15 cellular contexts compared by ENCODE assay signal in the genomic region with DNA sequence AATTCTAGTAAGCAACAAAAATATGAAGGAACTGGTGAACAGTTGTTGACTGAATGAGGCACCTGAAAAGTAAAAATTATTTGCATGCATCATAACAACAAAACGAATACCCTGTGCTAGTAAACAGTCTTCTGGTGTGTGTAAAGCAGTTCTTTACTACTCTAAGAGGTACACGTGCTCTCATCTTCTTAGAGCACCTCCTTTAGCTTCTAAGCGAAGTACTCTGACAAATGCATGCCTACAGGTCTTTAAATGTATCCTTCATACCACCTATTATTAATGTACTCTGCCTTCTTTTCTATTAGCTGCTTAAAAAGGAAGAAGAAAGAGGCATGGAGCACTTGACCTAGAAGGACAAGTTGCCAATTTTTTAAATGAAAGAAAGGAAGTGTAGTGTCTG. TPM values are rescaled to one million over a fixed set of nuclear protein-coding genes. Genes with fewer than 3 reads are reported as not detected.
"Had no signal": no experiment of that assay in that cellular context is flagged by ENCODE, and none has a peak within 500 bp of the region (broad histone marks: within the 10 kb centered on the region; RNA-seq: fewer than 3 reads in every experiment).

No MANE protein-coding gene starts in this region.

- H3K27me3 Mint-ChIP-seq: activated B cell treated with CpG ODN at 0.5 μM for 24 hours; activated CD4-positive, alpha-beta T cell treated with anti-CD3 and anti-CD28 coated beads, Interleukin-2, amount 10 ng/mL, durations not matched to agents 7 days and 5 days; activated CD8-positive, alpha-beta memory T cell treated with anti-CD3 and anti-CD28 coated beads, Interleukin-2, amount 10 ng/mL, durations not matched to agents 7 days and 5 days had no signal

- H3K27ac ChIP-seq: cardiac muscle cell, esophagus muscularis mucosa, lower lobe of right lung, tibial nerve had no signal

- H3K36me3 Mint-ChIP-seq: immature natural killer cell, mesothelial cell of epicardium had no signal

- H3K4me3 Mint-ChIP-seq: activated B cell treated with CpG ODN at 0.5 μM for 24 hours; activated CD4-positive, alpha-beta T cell treated with anti-CD3 and anti-CD28 coated beads, Interleukin-2, amount 10 ng/mL, durations not matched to agents 7 days and 5 days; activated CD8-positive, alpha-beta memory T cell treated with anti-CD3 and anti-CD28 coated beads, Interleukin-2, amount 10 ng/mL, durations not matched to agents 7 days and 5 days; activated T-cell treated with anti-CD3 and anti-CD28 coated beads, Interleukin-2, amount 50 U/mL, for 4 hours; immature natural killer cell; mesothelial cell of epicardium had no signal

- H3K4me3 ChIP-seq: cardiac muscle cell, esophagus muscularis mucosa, lower lobe of right lung, tibial nerve had no signal

- H3K9me3 ChIP-seq: lower lobe of right lung had no signal

- H3K4me1 ChIP-seq: esophagus muscularis mucosa, lower lobe of right lung, tibial nerve had no signal

- ATAC-seq: activated CD8-positive, alpha-beta memory T cell treated with anti-CD3 and anti-CD28 coated beads, Interleukin-2, amount 10 ng/mL, durations not matched to agents 7 days and 5 days; left cardiac atrium; lower lobe of right lung; right cardiac atrium had no signal

- H3K27ac Mint-ChIP-seq: activated B cell treated with CpG ODN at 0.5 μM for 24 hours; activated CD4-positive, alpha-beta T cell treated with anti-CD3 and anti-CD28 coated beads, Interleukin-2, amount 10 ng/mL, durations not matched to agents 7 days and 5 days; mesothelial cell of epicardium had no signal

- H3K9me3 Mint-ChIP-seq: activated B cell treated with CpG ODN at 0.5 μM for 24 hours; activated T-cell treated with anti-CD3 and anti-CD28 coated beads, Interleukin-2, amount 50 U/mL, for 4 hours; stimulated activated effector memory CD8-positive, alpha-beta T cell treated with anti-CD3 and anti-CD28 coated beads, Interleukin-12 subunit alpha, Interleukin-12 subunit beta, amount 100 ng/mL, for 72 hours had no signal

- H3K27me3 ChIP-seq: cardiac muscle cell, esophagus muscularis mucosa, tibial nerve had no signal

- DNase-seq: activated B cell treated with CpG ODN at 0.5 μM for 24 hours; activated CD4-positive, alpha-beta T cell treated with anti-CD3 and anti-CD28 coated beads, Interleukin-2, amount 10 ng/mL, durations not matched to agents 7 days and 5 days; activated CD8-positive, alpha-beta memory T cell treated with anti-CD3 and anti-CD28 coated beads, Interleukin-2, amount 10 ng/mL, durations not matched to agents 7 days and 5 days; activated gamma-delta T cell treated with Interleukin-2 at 50 U/mL for 16 hours; activated T-cell treated with anti-CD3 and anti-CD28 coated beads, Interleukin-2, amount 50 U/mL, for 4 hours; immature natural killer cell; left cardiac atrium; lower lobe of right lung; right cardiac atrium had no signal

- H3K36me3 ChIP-seq: cardiac muscle cell, esophagus muscularis mucosa, lower lobe of right lung, tibial nerve had no signal

- FAIRE-seq: astrocyte had no signal

RNA-seq across cellular contexts. Expression of a gene that starts 32.2 kb away (rescaled TPM):
- total RNA-seq: astrocyte had no signal
- polyA plus RNA-seq: right cardiac atrium had no signal
